ENCODE assay signal across 8 cellular contexts in the genomic region with DNA sequence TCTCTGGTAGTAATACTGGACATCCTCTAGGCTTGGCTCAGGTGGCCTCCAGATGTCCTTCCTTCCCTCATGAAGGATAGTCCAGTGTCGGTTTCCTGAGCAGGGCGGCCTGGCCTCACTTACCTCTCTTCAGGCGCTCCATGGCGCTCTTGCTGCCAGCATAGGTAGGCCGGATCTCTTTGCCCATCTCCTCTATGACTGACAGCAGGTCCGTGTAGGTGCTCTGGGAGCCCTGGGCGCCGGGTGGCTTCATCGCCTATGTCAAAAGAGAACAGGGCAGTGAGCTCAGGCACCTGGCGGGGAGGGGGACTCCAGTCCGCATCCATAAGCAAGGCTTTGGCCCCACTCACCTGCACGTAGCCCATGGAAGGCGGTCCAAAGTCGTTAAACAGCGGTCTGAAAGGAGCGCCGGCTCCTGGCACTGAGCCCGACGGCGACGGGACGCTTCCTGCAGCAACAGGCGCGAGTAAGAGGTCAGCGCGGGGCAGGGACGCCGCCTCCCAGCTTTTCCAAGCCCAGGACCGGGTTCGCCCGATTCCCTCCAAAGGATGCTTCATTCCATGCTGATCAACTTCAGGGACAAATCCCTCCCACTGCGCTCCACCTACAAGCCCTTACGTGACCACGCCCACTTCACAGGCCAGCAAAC.
DNase-seq lines count a peak whose midpoint lies in the region; ATAC-seq and TF ChIP-seq lines count a peak whose summit lies in the region.

No MANE protein-coding gene starts in this region.

- DNase-seq in NCI-H146 (lab: John Stamatoyannopoulos, UW) (peak; percentile 90), astrocyte of the spinal cord (ENCODE audit: low read depth, low spot score) (no peak), skeletal muscle cell (ENCODE audit: low read depth) (no peak), OCI-M2 (lab: John Stamatoyannopoulos, UW; ENCODE audit: unreplicated experiment) (no peak), NAMALWA (ENCODE audit: low spot score) (no peak)

- ATAC-seq in GM19035 (IDR thresholded peaks at IDR 0.05; ENCODE audit: unreplicated experiment), result no peak

- in situ Hi-C loops in astrocyte of the spinal cord (cut with HindIII; ENCODE audit: low sequenced_read_pairs), result no loop called here

- TF ChIP-seq CTCF in GM12875 (IDR thresholded peaks at IDR 0.05; ENCODE audit: borderline replicate concordance, insufficient read depth, low read depth, low read length) (no peak), astrocyte of the spinal cord (IDR thresholded peaks at IDR 0.05; ENCODE audit: low read depth, low read length) (no peak)

- H3K4me3 ChIP-seq in GM12875 (ENCODE audit: low read depth, low read length), result peak overlapping the region; percentile 86
- peak overlapping the region; percentile 69 for H3K4me3 ChIP-seq in astrocyte of the spinal cord (ENCODE audit: low read depth, low read length)
- H3K4me3 ChIP-seq in iPS-11a (ENCODE audit: low read depth, low read length), result peak overlapping the region; percentile 62
- peak overlapping the region; percentile 76 for H3K4me3 ChIP-seq in skeletal muscle cell (ENCODE audit: low read depth, low read length)
